10 cellular contexts compared by ENCODE assay signal in the genomic region with DNA sequence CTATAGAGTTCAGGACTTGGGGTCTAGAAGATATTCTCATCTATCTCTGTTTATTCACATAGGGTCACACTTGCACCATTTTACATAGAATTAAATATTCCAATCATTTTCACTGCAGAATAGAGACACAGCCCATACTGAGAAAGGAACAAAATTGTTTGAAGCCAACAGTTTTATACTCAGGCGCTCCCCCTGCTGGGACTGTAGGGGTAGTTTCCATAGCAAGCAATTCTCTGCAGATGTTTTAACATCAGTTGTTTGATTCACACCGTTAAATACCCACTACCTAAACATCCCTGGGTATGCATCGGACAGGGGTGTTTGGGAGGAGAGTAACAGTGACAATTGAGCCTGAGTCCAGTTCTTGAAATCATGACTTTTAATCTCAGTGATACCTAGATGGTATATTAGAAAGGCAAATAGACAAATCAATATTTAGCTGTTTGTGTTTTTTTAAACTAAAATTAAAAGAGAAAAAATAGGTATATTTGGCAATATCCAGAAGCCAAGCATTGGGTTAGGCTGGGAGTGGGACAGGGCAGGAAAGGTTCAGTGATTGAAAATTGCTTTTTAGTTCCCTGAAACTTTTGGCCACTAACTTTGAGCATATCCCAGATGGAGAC. TPM values are rescaled to one million over a fixed set of nuclear protein-coding genes. Genes with fewer than 3 reads are reported as not detected.
DNase-seq lines count a peak whose midpoint lies in the region; ATAC-seq and TF ChIP-seq lines count a peak whose summit lies in the region.
"Had no signal": no experiment of that assay in that cellular context is flagged by ENCODE, and none has a peak within 500 bp of the region (broad histone marks: within the 10 kb centered on the region; RNA-seq: fewer than 3 reads in every experiment).

No MANE protein-coding gene starts in this region.

- no peaks in the 10 kb centered on the region for H3K4me1 Mint-ChIP-seq in mesothelial cell of epicardium

- H4K20me1 ChIP-seq in SU-DHL-6 (ENCODE audit: low read depth, low read length) = no peaks in the 10 kb centered on the region

- H3K4me2 ChIP-seq in SU-DHL-6 (ENCODE audit: low read depth, low read length, poor library complexity, severe bottlenecking) = no peak overlapping the region

- DNase-seq in EL (peak; percentile 13), cardiac fibroblast (ENCODE audit: low read depth in 2 of 2) (peak; percentile 44 to 45), mesothelial cell of epicardium (ENCODE audit: low spot score in 2 of 2, unreplicated experiment in 2 of 2) (peak in 1 of 2 experiments; percentile 47), SHP77 (lab: John Stamatoyannopoulos, UW) (no peak)

- no peaks in the 10 kb centered on the region for H3K9me2 ChIP-seq in SU-DHL-6 (replicated peaks; ENCODE audit: insufficient read depth, low read length)

- no peaks in the 10 kb centered on the region for H3K79me2 ChIP-seq in SU-DHL-6 (ENCODE audit: insufficient read depth, low read length)

- H3K36me3 Mint-ChIP-seq in mesothelial cell of epicardium = no peaks in the 10 kb centered on the region

- no peaks in the 10 kb centered on the region for H3F3A ChIP-seq in SU-DHL-6 (ENCODE audit: insufficient read depth)

- H3K27ac ChIP-seq in SU-DHL-6 (ENCODE audit: low read depth, low read length) = no peak overlapping the region
- H3K27ac ChIP-seq: ovary had no signal

- peaks cover 4% of the 10 kb centered on the region for H3K27me3 Mint-ChIP-seq in mesothelial cell of epicardium (ENCODE audit: low read depth)

- H3K9me3 Mint-ChIP-seq in mesothelial cell of epicardium = peaks cover 21% of the 10 kb centered on the region

- TF ChIP-seq CTCF in SU-DHL-6 (IDR thresholded peaks at IDR 0.05; ENCODE audit: insufficient read depth, low read length, poor library complexity, severe bottlenecking) = peak; percentile 24
- TF ChIP-seq CTCF in cardiac fibroblast (IDR thresholded peaks at IDR 0.05; ENCODE audit: low read depth, low read length) = peak; percentile 68
- peak; percentile 50 for TF ChIP-seq CTCF in mesothelial cell of epicardium (IDR thresholded peaks at IDR 0.05; ENCODE audit: unreplicated experiment)

- TF ChIP-seq POLR2A in GM18505 (IDR thresholded peaks at IDR 0.05; ENCODE audit: borderline replicate concordance, extremely low read depth, insufficient read depth, insufficient read length) = no peak

- no peaks in the 10 kb centered on the region for H3K27me3 ChIP-seq in SU-DHL-6 (ENCODE audit: low read length)
- H3K27me3 ChIP-seq: ovary had no signal

- H3K9ac ChIP-seq in SU-DHL-6 (ENCODE audit: low read length) = no peak overlapping the region

- H2AFZ ChIP-seq in SU-DHL-6 (ENCODE audit: low read depth, low read length, severe bottlenecking) = no peak overlapping the region

- no peak overlapping the region for H3K27ac Mint-ChIP-seq in mesothelial cell of epicardium

- peak; percentile 63 for ATAC-seq in HG02870 (IDR thresholded peaks at IDR 0.05; ENCODE audit: unreplicated experiment)
- no peak for ATAC-seq in HG02970 (IDR thresholded peaks at IDR 0.05; ENCODE audit: low FRiP score, unreplicated experiment)
- ATAC-seq in GM18505 (IDR thresholded peaks at IDR 0.05; ENCODE audit: unreplicated experiment) = no peak

- H3K9me3 ChIP-seq in SU-DHL-6 (ENCODE audit: insufficient read depth, low read length) = no peaks in the 10 kb centered on the region
- H3K9me3 ChIP-seq: ovary had no signal

- H3K4me3 Mint-ChIP-seq in mesothelial cell of epicardium = no peak overlapping the region

- H3K4me3 ChIP-seq in SU-DHL-6 (ENCODE audit: insufficient read depth, low read length, poor library complexity, severe bottlenecking) (no peak overlapping the region), cardiac fibroblast (replicated peaks in 1 of 2; ENCODE audit: low read depth in 2 of 2, low read length in 2 of 2) (no peak overlapping the region)
- H3K4me3 ChIP-seq: ovary had no signal

- H3K36me3 ChIP-seq in SU-DHL-6 (ENCODE audit: low read length) = no peaks in the 10 kb centered on the region
- H3K36me3 ChIP-seq: ovary had no signal

RNA-seq across cellular contexts. Expression of a gene that starts 33.8 kb away (rescaled TPM):
- 0.97 to 1.6 TPM (median 1.3 TPM) in 3 replicates for total RNA-seq in mesothelial cell of epicardium
- total RNA-seq: T-helper 2 cell treated with Interferon-gamma antibody and Interleukin-4, amounts not matched to agents 100 ng/mL and 5 ng/mL, for 36 hours had no signal

Comparison
In these comparisons a context has a peak if more than half of its experiments do, and no peak if none do; other contexts are left out.
1. DNase-seq: peak in EL (single experiment) and cardiac fibroblast (2 of 2); none in SHP77 (0 of 2).
2. Peak in every context shown above with its lines, with median percentiles within 50 percentile points of each other: CTCF ChIP-seq.